ENCODE assay signal across 10 cellular contexts in the genomic region with DNA sequence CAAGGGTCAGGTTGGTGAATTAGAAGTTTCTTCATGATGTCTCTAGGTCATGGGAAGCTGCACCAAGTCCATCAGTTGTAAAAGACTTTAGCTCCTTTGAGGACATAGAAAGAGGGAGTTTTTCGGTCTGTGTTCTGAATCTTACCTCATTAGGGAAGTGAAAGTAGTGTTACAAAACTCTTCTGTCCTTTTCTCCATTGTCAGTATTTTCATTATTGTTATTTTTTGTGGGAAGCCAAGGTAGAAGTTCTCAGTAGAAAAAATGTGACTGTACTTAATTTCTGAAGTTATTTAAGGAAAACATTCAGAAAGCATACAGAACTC.
DNase-seq lines count a peak whose midpoint lies in the region; ATAC-seq lines count a peak whose summit lies in the region.
"Had no signal": no experiment of that assay in that cellular context is flagged by ENCODE, and none has a peak within 500 bp of the region (broad histone marks: within the 10 kb centered on the region; RNA-seq: fewer than 3 reads in every experiment).

No MANE protein-coding gene starts in this region.

- H3K4me1 ChIP-seq in BLaER1 treated with 17β-estradiol and CSF1 and Interleukin-3, amounts not matched to agents 10 nM and 100 nM: peaks cover 7 to 98% (median 67%) of the 10 kb centered on the region in 10 experiments; a peak in 19 of 20 replicates

- H3K36me3 ChIP-seq in BLaER1 treated with 17β-estradiol and CSF1 and Interleukin-3, amounts not matched to agents 10 nM and 100 nM: peaks cover 23 to 85% (median 52%) of the 10 kb centered on the region in 11 experiments; a peak in 21 of 22 replicates

- H3K27me3 ChIP-seq in BLaER1 treated with 17β-estradiol and CSF1 and Interleukin-3, amounts not matched to agents 10 nM and 100 nM: no peaks in the 10 kb centered on the region

- H3K9ac ChIP-seq in BLaER1 treated with 17β-estradiol and CSF1 and Interleukin-3, amounts not matched to agents 10 nM and 100 nM: peak overlapping the region in 8 of 11 experiments; percentile 6 to 73 (median 50); a peak in 12 of 22 replicates

- ATAC-seq in GM19035 (IDR thresholded peaks at IDR 0.05; ENCODE audit: unreplicated experiment): peak; percentile 74
- ATAC-seq in HG02973 (IDR thresholded peaks at IDR 0.05; ENCODE audit: unreplicated experiment): peak; percentile 83
- ATAC-seq: activated CD8-positive, alpha-beta T cell treated with anti-CD3 and anti-CD28 coated beads, Interleukin-2, amount 10 ng/mL, durations not matched to agents 7 days and 5 days had no signal

- H4K20me1 ChIP-seq in BLaER1 treated with 17β-estradiol and CSF1 and Interleukin-3, amounts not matched to agents 10 nM and 100 nM: peaks cover 0 to 56% (median 14%) of the 10 kb centered on the region in 11 experiments; a peak in 10 of 22 replicates

- H3K9me3 ChIP-seq in BLaER1 treated with 17β-estradiol and CSF1 and Interleukin-3, amounts not matched to agents 10 nM and 100 nM (replicated peaks in 1 of 11): no peaks in the 10 kb centered on the region

- peak overlapping the region in 9 of 11 experiments; percentile 3 to 95 (median 73); a peak in 17 of 22 replicates for H3K4me2 ChIP-seq in BLaER1 treated with 17β-estradiol and CSF1 and Interleukin-3, amounts not matched to agents 10 nM and 100 nM

- peak overlapping the region in 2 of 10 experiments; percentile 23 to 42; a peak in 2 of 20 replicates for H3K4me3 ChIP-seq in BLaER1 treated with 17β-estradiol and CSF1 and Interleukin-3, amounts not matched to agents 10 nM and 100 nM

- peak overlapping the region in 10 of 11 experiments; percentile 24 to 92 (median 70); a peak in 19 of 22 replicates for H3K27ac ChIP-seq in BLaER1 treated with 17β-estradiol and CSF1 and Interleukin-3, amounts not matched to agents 10 nM and 100 nM
- H3K27ac ChIP-seq in caudate nucleus (ENCODE audit: low read depth, low read length): no peak overlapping the region

- DNase-seq in RPMI8226 (peak; percentile 52), caudate nucleus (lab: John Stamatoyannopoulos, UW) (no peak), head of caudate nucleus (no peak), retina (no peak)
- no peak for DNase-seq in effector CD4-positive, alpha-beta T cell
- DNase-seq: activated CD8-positive, alpha-beta T cell treated with anti-CD3 and anti-CD28 coated beads, Interleukin-2, amount 10 ng/mL, durations not matched to agents 7 days and 5 days; NCI-H526 had no signal

- intact Hi-C loops in head of caudate nucleus (cut with DNase I): no loop called here
